31 cellular contexts compared by ENCODE assay signal in genomic region chr13:30830638-30830965, GRCh38.
A peak's percentile ranks its signal among the peaks of the same experiment; 100 is the strongest.
DNase-seq lines count a peak whose midpoint lies in the region; ATAC-seq, FAIRE-seq and TF ChIP-seq lines count a peak whose summit lies in the region.
"Had no signal": no experiment of that assay in that cellular context is flagged by ENCODE, and none has a peak within 500 bp of the region (broad histone marks: within the 10 kb centered on the region; RNA-seq: fewer than 3 reads in every experiment).

No MANE protein-coding gene starts in this region.

- no peaks in the 10 kb centered on the region for H3K27me3 ChIP-seq in mammary epithelial cell (ENCODE audit: insufficient read depth, low read length)
- H3K27me3 ChIP-seq in breast epithelium: no peaks in the 10 kb centered on the region
- no peaks in the 10 kb centered on the region for H3K27me3 ChIP-seq in keratinocyte (ENCODE audit: control insufficient read depth, extremely low read depth, insufficient read depth, low read length)
- H3K27me3 ChIP-seq: esophagus muscularis mucosa, foreskin keratinocyte, vagina had no signal

- H2AFZ ChIP-seq in mammary epithelial cell (ENCODE audit: low read depth, low read length) (no peak overlapping the region), keratinocyte (ENCODE audit: control insufficient read depth, low read length) (no peak overlapping the region)

- H3K4me2 ChIP-seq in mammary epithelial cell (ENCODE audit: insufficient read depth, low read depth, low read length) (no peak overlapping the region), keratinocyte (ENCODE audit: control insufficient read depth, extremely low read depth, insufficient read depth, low read depth, low read length) (no peak overlapping the region)

- H3K4me1 ChIP-seq in mammary epithelial cell (ENCODE audit: insufficient read depth, low read length) (peaks cover 59% of the 10 kb centered on the region), breast epithelium (no peaks in the 10 kb centered on the region), keratinocyte (ENCODE audit: control insufficient read depth, extremely low read depth, insufficient read depth, low read length) (peaks cover 44% of the 10 kb centered on the region)
- H3K4me1 ChIP-seq: left lung had no signal

- H3K9me1 ChIP-seq in keratinocyte (ENCODE audit: control insufficient read depth, extremely low read depth, insufficient read depth, low read length): no peaks in the 10 kb centered on the region

- CTCF ChIA-PET in mammary epithelial cell (lab: Charles Lee; ENCODE audit: low non-redundant PET): no interaction called here

- H3K36me3 ChIP-seq in mammary epithelial cell (ENCODE audit: insufficient read depth, low read length) (no peaks in the 10 kb centered on the region), breast epithelium (no peaks in the 10 kb centered on the region), keratinocyte (ENCODE audit: control insufficient read depth in 2 of 2, extremely low read depth in 1 of 2, insufficient read depth in 2 of 2, low read length in 2 of 2) (no peaks in the 10 kb centered on the region)
- H3K36me3 ChIP-seq: esophagus muscularis mucosa, heart left ventricle, left lung, neutrophil, thoracic aorta, vagina had no signal

- H3K9ac ChIP-seq in mammary epithelial cell (ENCODE audit: insufficient read depth, low read length) (no peak overlapping the region), keratinocyte (ENCODE audit: control insufficient read depth, extremely low read depth, insufficient read depth, low read length) (no peak overlapping the region)

- H3K4me3 ChIP-seq in mammary epithelial cell (replicated peaks in 1 of 3; ENCODE audit: insufficient read depth in 1 of 3, low read depth in 2 of 3, low read length in 3 of 3): no peak overlapping the region
- H3K4me3 ChIP-seq in breast epithelium: no peak overlapping the region
- no peak overlapping the region for H3K4me3 ChIP-seq in keratinocyte (ENCODE audit: control insufficient read depth in 2 of 3, extremely low read depth in 1 of 3, insufficient read depth in 2 of 3, low read depth in 1 of 3, low read length in 3 of 3)
- H3K4me3 ChIP-seq: coronary artery, esophagus muscularis mucosa, heart left ventricle, left lung, thoracic aorta, vagina had no signal

- DNase-seq in mammary epithelial cell (peak; percentile 40), breast epithelium (ENCODE audit: low spot score in 2 of 2) (no peak), RCC 7860 (ENCODE audit: low spot score) (peak; percentile 71), keratinocyte (ENCODE audit: low read depth, low spot score) (no peak), C1 segment of cervical spinal cord (lab: John Stamatoyannopoulos, UW) (no peak), NCI-H345 treated with DMSO at 0.1 percent for 48 hours (lab: John Stamatoyannopoulos, UW; ENCODE audit: unreplicated experiment) (no peak)
- no peak for DNase-seq in stimulated activated CD4-positive, alpha-beta T cell treated with anti-CD3 and anti-CD28 coated beads, Interleukin-4, amount 100 ng/mL, for 1 hour
- DNase-seq: activated CD4-positive, alpha-beta memory T cell treated with anti-CD3 and anti-CD28 coated beads for 36 hours; activated CD4-positive, CD25-positive, alpha-beta regulatory T cell treated with anti-CD3 and anti-CD28 coated beads, Interleukin-2, amount 50 U/mL, for 72 hours; activated CD8-positive, alpha-beta memory T cell treated with anti-CD3 and anti-CD28 coated beads, Interleukin-2, amount 50 U/mL, for 4 hours; activated naive CD4-positive, alpha-beta T cell treated with anti-CD3 and anti-CD28 coated beads, Interleukin-2, amount 50 U/mL, for 16 hours; amygdala; DMS153; effector memory CD4-positive, alpha-beta T cell; foreskin keratinocyte; heart left ventricle; Kasumi-1; left lung; NCI-H1694 treated with DMSO at 0.1 percent for 48 hours; NCI-H524 treated with DMSO at 0.1 percent for 48 hours; NK-92 treated with Interleukin-12 subunit alpha and Interleukin-12 subunit beta, amount 100 ng/mL, for 24 hours; stimulated activated CD4-positive, alpha-beta T cell treated with anti-CD3 and anti-CD28 coated beads, Interleukin-15, amount 100 ng/mL, for 24 hours had no signal

- no peaks in the 10 kb centered on the region for H3K79me2 ChIP-seq in mammary epithelial cell (ENCODE audit: insufficient read depth, low read length)
- no peaks in the 10 kb centered on the region for H3K79me2 ChIP-seq in keratinocyte (ENCODE audit: control insufficient read depth, insufficient read depth, low read length)

- ATAC-seq in GM21528 (IDR thresholded peaks at IDR 0.05; ENCODE audit: low FRiP score, unreplicated experiment): no peak
- ATAC-seq: activated T-helper 17 cell treated with anti-CD3 and anti-CD28 coated beads, Interleukin-2, amount 50 U/mL, for 72 hours; foreskin keratinocyte; heart left ventricle; left lung; sciatic nerve had no signal

- no peak for TF ChIP-seq POLR2A in breast epithelium (IDR thresholded peaks at IDR 0.05)

- intact Hi-C loops in mammary epithelial cell (cut with micrococcal nuclease) (no loop called here), breast epithelium (cut with DNase I; ENCODE audit: low total_unique reads) (no loop called here)

- H4K20me1 ChIP-seq in mammary epithelial cell (ENCODE audit: insufficient read depth, low read length): no peaks in the 10 kb centered on the region
- no peaks in the 10 kb centered on the region for H4K20me1 ChIP-seq in keratinocyte (ENCODE audit: control insufficient read depth, extremely low read depth, insufficient read depth, low read length)

- no peak overlapping the region for H3K27ac ChIP-seq in mammary epithelial cell (ENCODE audit: insufficient read depth, low read depth, low read length)
- H3K27ac ChIP-seq in breast epithelium: no peak overlapping the region
- no peak overlapping the region for H3K27ac ChIP-seq in keratinocyte (ENCODE audit: control insufficient read depth, insufficient read depth, low read length)
- H3K27ac ChIP-seq: coronary artery, esophagus muscularis mucosa, foreskin keratinocyte, heart left ventricle, left lung, neutrophil, thoracic aorta, vagina had no signal

- H3K9me3 ChIP-seq in mammary epithelial cell (replicated peaks; ENCODE audit: insufficient read depth, low read length): no peaks in the 10 kb centered on the region
- H3K9me3 ChIP-seq in breast epithelium: no peaks in the 10 kb centered on the region
- no peaks in the 10 kb centered on the region for H3K9me3 ChIP-seq in keratinocyte (ENCODE audit: control insufficient read depth, low read depth, low read length)
- H3K9me3 ChIP-seq: esophagus muscularis mucosa, left lung, neutrophil, thoracic aorta, vagina had no signal

- BruUV-seq in mammary epithelial cell (replicated peaks; lab: Mats Ljungman, UMichigan): no TSS peak

- TF ChIP-seq CTCF in mammary epithelial cell (conservative IDR thresholded peaks at IDR 0.05 in 1 of 2, IDR thresholded peaks at IDR 0.05 in 1 of 2; ENCODE audit: extremely low read depth in 1 of 2, insufficient read depth in 1 of 2, low read depth in 1 of 2, low read length in 2 of 2): no peak
- TF ChIP-seq CTCF in breast epithelium (IDR thresholded peaks at IDR 0.05): no peak
- no peak for TF ChIP-seq CTCF in keratinocyte (optimal IDR thresholded peaks at IDR 0.05 in 1 of 3, IDR thresholded peaks at IDR 0.05 in 1 of 3, conservative IDR thresholded peaks at IDR 0.05 in 1 of 3; ENCODE audit: extremely low read depth in 1 of 3, insufficient read depth in 2 of 3, low read length in 3 of 3)

- WGBS in mammary epithelial cell (ENCODE audit: low coverage, missing lambda C conversion rate): 33% methylated on average over 1 of the region's 1 CpG

- dilution Hi-C loops in mammary epithelial cell (cut with HindIII; ENCODE audit: low sequenced_read_pairs) (no loop called here), keratinocyte (cut with MboI; ENCODE audit: extremely low pct_ligation_motif_present, low sequenced_read_pairs) (no loop called here)

- FAIRE-seq in RCC 7860 (lab: Jason Lieb, UNC) (peak; percentile 14), keratinocyte (lab: Jason Lieb, UNC) (peak; percentile 13)
- FAIRE-seq: A204.1 had no signal

- in situ Hi-C loops in mammary epithelial cell (cut with MboI; ENCODE audit: low sequenced_read_pairs in 2 of 2): no loop called here

Comparison
In these comparisons a context has a peak if more than half of its experiments do, and no peak if none do; other contexts are left out.
1. DNase-seq: peak in mammary epithelial cell (single experiment) and RCC 7860 (single experiment); none in breast epithelium (0 of 2), keratinocyte (single experiment), stimulated activated CD4-positive, alpha-beta T cell treated with anti-CD3 and anti-CD28 coated beads, Interleukin-4, amount 100 ng/mL, for 1 hour (single experiment), C1 segment of cervical spinal cord (0 of 14) and NCI-H345 treated with DMSO at 0.1 percent for 48 hours (single experiment).